ENCODE assay signal across 16 cellular contexts in the genomic region with DNA sequence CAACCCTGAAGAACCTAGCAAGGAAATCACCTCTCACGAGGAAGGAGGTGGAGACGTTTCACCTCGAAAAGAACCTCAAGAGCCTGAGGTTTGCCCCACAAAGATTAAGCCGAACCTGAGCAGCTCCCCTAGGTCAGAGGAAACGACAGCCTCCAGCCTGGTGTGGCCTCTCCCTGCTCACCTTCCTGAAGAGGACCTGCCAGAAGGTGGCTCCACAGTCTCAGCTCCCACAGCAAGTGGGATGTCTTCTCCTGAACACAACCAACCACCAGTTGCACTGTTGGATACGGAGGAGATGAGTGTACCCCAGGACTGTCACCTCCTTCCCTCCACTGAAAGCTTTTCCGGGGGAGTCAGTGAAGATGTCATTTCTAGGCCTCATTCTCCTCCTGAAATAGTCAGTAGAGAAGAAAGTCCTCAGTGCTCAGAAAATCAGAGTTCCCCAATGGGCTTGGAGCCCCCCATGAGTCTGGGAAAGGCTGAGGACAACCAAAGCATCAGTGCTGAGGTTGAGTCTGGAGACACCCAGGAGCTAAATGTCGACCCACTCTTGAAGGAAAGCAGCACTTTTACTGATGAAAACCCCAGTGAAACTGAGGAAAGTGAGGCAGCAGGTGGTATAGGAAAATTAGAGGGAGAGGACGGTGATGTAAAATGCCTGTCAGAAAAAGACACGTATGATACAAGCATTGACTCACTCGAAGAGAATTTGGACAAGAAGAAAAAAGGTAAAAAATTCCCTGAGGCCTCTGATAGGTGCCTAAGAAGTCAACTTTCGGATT.
DNase-seq lines count a peak whose midpoint lies in the region; ATAC-seq, FAIRE-seq and TF ChIP-seq lines count a peak whose summit lies in the region.
"Had no signal": no experiment of that assay in that cellular context is flagged by ENCODE, and none has a peak within 500 bp of the region (broad histone marks: within the 10 kb centered on the region; RNA-seq: fewer than 3 reads in every experiment).

No MANE protein-coding gene starts in this region.

- H3K27me3 ChIP-seq in HCT116 (ENCODE audit: insufficient read depth, low read length) (no peaks in the 10 kb centered on the region), GM12878 (replicated peaks in 1 of 2; ENCODE audit: control insufficient read depth in 2 of 2, insufficient read depth in 2 of 2, low read length in 1 of 2) (no peaks in the 10 kb centered on the region), osteoblast (ENCODE audit: insufficient read depth, low read length) (no peaks in the 10 kb centered on the region)
- H3K27me3 ChIP-seq: BLaER1 treated with 17β-estradiol and CSF1 and Interleukin-3, amounts not matched to agents 10 nM and 100 nM had no signal

- in situ Hi-C loops in GM12878 (cut with MboI), result no loop called here

- H3K9ac ChIP-seq in HCT116 (ENCODE audit: low read length) (no peak overlapping the region), GM12878 (ENCODE audit: control insufficient read depth, insufficient read depth, low read length) (no peak overlapping the region)
- H3K9ac ChIP-seq: BLaER1 treated with 17β-estradiol and CSF1 and Interleukin-3, amounts not matched to agents 10 nM and 100 nM had no signal

- H3K27ac ChIP-seq in HCT116 (ENCODE audit: low read depth, low read length) (no peak overlapping the region), GM12878 (ENCODE audit: control insufficient read depth, insufficient read depth) (no peak overlapping the region), osteoblast (ENCODE audit: low read depth, low read length) (no peak overlapping the region)

- RAD21 ChIA-PET in HCT116 (lab: Charles Lee; ENCODE audit: low non-redundant PET in 1 of 2, low total read pairs in 2 of 2, uncharacterized antibody in 2 of 2, unreplicated experiment in 2 of 2) (no interaction called here), GM12878 (lab: Charles Lee; ENCODE audit: unreplicated experiment) (interaction anchor here (1.2 kb wide), 1 partner anchor 43 kb away, joined by 6 read pairs; no protein-coding TSS in a partner anchor)

- 0 out of 4 replicates have a peak, but pooled peaks cover 3 to 7% of the 10 kb centered on the region in 2 experiments for H3K36me3 ChIP-seq in HCT116 (ENCODE audit: control insufficient read depth in 1 of 2, insufficient read depth in 2 of 2, low read length in 2 of 2)
- H3K36me3 ChIP-seq in GM12878 (ENCODE audit: control insufficient read depth in 2 of 2, insufficient read depth in 2 of 2, low read length in 1 of 2), result peaks cover 5 to 11% of the 10 kb centered on the region in 2 experiments; a peak in 3 of 4 replicates
- peaks cover 20% of the 10 kb centered on the region for H3K36me3 ChIP-seq in osteoblast (ENCODE audit: insufficient read depth, low read length)

- no peak for ATAC-seq in HCT116
- no peak for ATAC-seq in GM12878
- ATAC-seq in Right ventricle myocardium inferior, result no peak
- no peak for ATAC-seq in omental fat pad (ENCODE audit: low FRiP score)
- no peak for ATAC-seq in HG03439 (IDR thresholded peaks at IDR 0.05; ENCODE audit: unreplicated experiment)
- ATAC-seq: CD8-positive, alpha-beta T cell had no signal

- H3K9me3 ChIP-seq in HCT116 (ENCODE audit: control insufficient read depth in 1 of 2, insufficient read depth in 1 of 2, low read depth in 1 of 2, low read length in 2 of 2), result no peaks in the 10 kb centered on the region
- no peaks in the 10 kb centered on the region for H3K9me3 ChIP-seq in GM12878 (replicated peaks; ENCODE audit: control insufficient read depth, insufficient read depth, low read length)
- no peaks in the 10 kb centered on the region for H3K9me3 ChIP-seq in osteoblast (ENCODE audit: low read depth, low read length)

- peak; percentile 7; the same call in 1 of the 2 replicates for TF ChIP-seq RAD21 in HCT116 (IDR thresholded peaks at IDR 0.05; ENCODE audit: low read depth)
- TF ChIP-seq RAD21 in GM12878 (IDR thresholded peaks at IDR 0.05; ENCODE audit: insufficient read depth, low read depth, low read length), result peak; percentile 14; the same call in 1 of the 2 replicates

- H3K4me1 ChIP-seq in HCT116 (ENCODE audit: control insufficient read depth in 1 of 2, insufficient read depth in 2 of 2, low read length in 2 of 2) (no peaks in the 10 kb centered on the region), GM12878 (ENCODE audit: control insufficient read depth, insufficient read depth, low read length) (peaks cover 25% of the 10 kb centered on the region), osteoblast (ENCODE audit: insufficient read depth, low read length) (no peaks in the 10 kb centered on the region)

- POLR2A ChIA-PET in HCT116 (lab: Charles Lee), result no interaction called here
- POLR2A ChIA-PET in GM12878 (lab: Charles Lee), result interaction anchor here (0.9 kb wide), 1 partner anchor 11 kb away, joined by 3 read pairs; no protein-coding TSS in a partner anchor

- intact Hi-C loops in HCT116 (cut with micrococcal nuclease), result no loop called here
- intact Hi-C loops in GM12878 (cut with micrococcal nuclease; ENCODE audit: unreplicated experiment), result no loop called here
- intact Hi-C loops in Right ventricle myocardium inferior (cut with DNase I), result no loop called here

- TF ChIP-seq CTCF in GM10266 (IDR thresholded peaks at IDR 0.05; ENCODE audit: control insufficient read depth, insufficient read depth, low read depth, missing control alignments) (peak; percentile 15), HCT116 (IDR thresholded peaks at IDR 0.05 in 2 of 3, conservative IDR thresholded peaks at IDR 0.05 in 1 of 3; ENCODE audit: borderline replicate concordance in 1 of 3, insufficient read depth in 1 of 3, low read depth in 2 of 3, low read length in 2 of 3) (no peak), GM12878 (IDR thresholded peaks at IDR 0.05 in 2 of 3, conservative IDR thresholded peaks at IDR 0.05 in 1 of 3; ENCODE audit: control insufficient read depth in 2 of 3, extremely low read depth in 1 of 3, insufficient read depth in 1 of 3, low read depth in 3 of 3, low read length in 3 of 3) (no peak; a peak in 1 of 6 replicates), osteoblast (IDR thresholded peaks at IDR 0.05; ENCODE audit: extremely low read depth, low read depth, low read length) (no peak), omental fat pad (IDR thresholded peaks at IDR 0.05) (no peak)

- H4K20me1 ChIP-seq in HCT116 (ENCODE audit: insufficient read depth) (no peaks in the 10 kb centered on the region), GM12878 (ENCODE audit: control insufficient read depth, insufficient read depth) (no peaks in the 10 kb centered on the region), osteoblast (ENCODE audit: insufficient read depth, low read length) (no peaks in the 10 kb centered on the region)

- H3K4me2 ChIP-seq in HCT116 (ENCODE audit: low read length) (no peak overlapping the region), GM12878 (ENCODE audit: control insufficient read depth, insufficient read depth) (no peak overlapping the region), osteoblast (ENCODE audit: insufficient read depth, low read length) (no peak overlapping the region)

- H2AFZ ChIP-seq in HCT116 (ENCODE audit: low read depth, low read length, poor library complexity, severe bottlenecking) (no peak overlapping the region), GM12878 (ENCODE audit: control insufficient read depth, low read depth, low read length) (no peak overlapping the region), osteoblast (ENCODE audit: low read length) (no peak overlapping the region)

- CTCF ChIA-PET in HCT116 (lab: Charles Lee) (no interaction called here), GM12878 (lab: Yijun Ruan, JAX) (interaction anchor here (0.9 to 8.2 kb wide), 7 partner anchors 10 to 557 kb away, joined by 3 to 85 read pairs (median 4); no protein-coding TSS in a partner anchor)

- no peak overlapping the region for H3K4me3 ChIP-seq in HCT116 (replicated peaks in 1 of 2; ENCODE audit: low read depth in 1 of 2, low read length in 2 of 2)
- H3K4me3 ChIP-seq in GM12878, result no peak overlapping the region
- H3K4me3 ChIP-seq in osteoblast (ENCODE audit: insufficient read depth, low read length), result no peak overlapping the region
- H3K4me3 ChIP-seq: BLaER1 treated with 17β-estradiol and CSF1 and Interleukin-3, amounts not matched to agents 10 nM and 100 nM had no signal

- TF ChIP-seq POLR2A in HCT116 (IDR thresholded peaks at IDR 0.05; ENCODE audit: borderline replicate concordance, extremely low read depth, insufficient read depth, insufficient read length), result no peak
- TF ChIP-seq POLR2A in GM12878 (IDR thresholded peaks at IDR 0.05; ENCODE audit: low read depth, low read length), result no peak

- H3K79me2 ChIP-seq in HCT116 (ENCODE audit: insufficient read depth, low read length) (no peaks in the 10 kb centered on the region), GM12878 (ENCODE audit: control insufficient read depth, insufficient read depth, low read length) (no peaks in the 10 kb centered on the region), osteoblast (ENCODE audit: insufficient read depth, low read length) (no peaks in the 10 kb centered on the region)

- no peak for TF ChIP-seq EP300 in GM12878 (IDR thresholded peaks at IDR 0.05; ENCODE audit: borderline replicate concordance in 1 of 2, control insufficient read depth in 1 of 2, low read depth in 2 of 2, low read length in 2 of 2)

- BruUV-seq in HCT116 (replicated peaks; lab: Mats Ljungman, UMichigan) (no TSS peak), GM12878 (replicated peaks; lab: Mats Ljungman, UMichigan) (no TSS peak)

- 92% methylated on average over 12 of the region's 12 CpGs for WGBS in GM12878 (ENCODE audit: insufficient coverage, insufficient replicate concordance, low lambda C conversion rate, missing lambda C conversion rate)

- FAIRE-seq in GM12878 (lab: Jason Lieb, UNC), result no peak
- FAIRE-seq: H1, HTR-8/SVneo had no signal

- SMC1A ChIA-PET in GM12878 (lab: Charles Lee; ENCODE audit: uncharacterized antibody, unreplicated experiment), result interaction anchor here (1.1 to 10.2 kb wide), 4 partner anchors 34 to 215 kb away, joined by 3 to 96 read pairs (median 4); no protein-coding TSS in a partner anchor

- H3K9me2 ChIP-seq in HCT116 (ENCODE audit: insufficient read depth), result no peaks in the 10 kb centered on the region

- DNase-seq in GM10266 (ENCODE audit: extremely low spot score) (no peak), HCT116 (ENCODE audit: low read depth, low spot score) (no peak), GM12878 (ENCODE audit: low read depth, low spot score) (no peak), osteoblast (ENCODE audit: insufficient read length, low spot score, missing footprints) (peak; percentile 69), Right ventricle myocardium inferior (ENCODE audit: missing footprints) (no peak), omental fat pad (ENCODE audit: low spot score) (no peak)
- DNase-seq: Calu3; CD8-positive, alpha-beta T cell; DMS79 treated with DMSO at 0.1 percent for 48 hours; GF-D8; H9; KG1 had no signal

TF ChIP-seq in HCT116, 20 proteins besides CTCF, POLR2A, EP300 and RAD21:
- no peak for TF ChIP-seq CEBPB (IDR thresholded peaks at IDR 0.05; ENCODE audit: low read depth)
TF ChIP-seq in HCT116: peak in this region for 0.

TF ChIP-seq in GM12878, 131 proteins besides CTCF, POLR2A, EP300 and RAD21 (continues in another document):
- TF ChIP-seq NR2F1 (conservative IDR thresholded peaks at IDR 0.05) (no peak), IKZF2 (IDR thresholded peaks at IDR 0.05) (no peak), WRNIP1 (IDR thresholded peaks at IDR 0.05; ENCODE audit: borderline replicate concordance, low read depth, low read length) (no peak), PAX8 (IDR thresholded peaks at IDR 0.05) (no peak), PAX5 (IDR thresholded peaks at IDR 0.05; ENCODE audit: borderline replicate concordance, low read depth, low read length) (no peak)
